In genomic region chr9:126587187-126588185, GRCh38 we compare ENCODE assay signal across 11 cellular contexts. TPM values are rescaled to one million over a fixed set of nuclear protein-coding genes. Genes with fewer than 3 reads are reported as not detected.
DNase-seq lines count a peak whose midpoint lies in the region; ATAC-seq and TF ChIP-seq lines count a peak whose summit lies in the region.
"Had no signal": no experiment of that assay in that cellular context is flagged by ENCODE, and none has a peak within 500 bp of the region (broad histone marks: within the 10 kb centered on the region; RNA-seq: fewer than 3 reads in every experiment).

No MANE protein-coding gene starts in this region.

- peak overlapping the region in 1 of 2 donors; percentile 36 for H3K9ac ChIP-seq in stomach smooth muscle (ENCODE audit: low read length in 2 of 2)

- H3K27ac ChIP-seq in mesodermal cell (ENCODE audit: low read depth, low read length, severe bottlenecking) (peak overlapping the region; percentile 91), stomach smooth muscle (ENCODE audit: low read length) (peak overlapping the region; percentile 31)

- DNase-seq in DMS53 (lab: John Stamatoyannopoulos, UW): peak; percentile 26
- DNase-seq in DMS53 treated with DMSO at 0.1 percent for 48 hours (lab: John Stamatoyannopoulos, UW; ENCODE audit: unreplicated experiment): no peak
- peak; percentile 57 for DNase-seq in foreskin melanocyte
- no peak for DNase-seq in GM10266 (ENCODE audit: extremely low spot score)
- DNase-seq: 8988T, HFFc6, NCI-H1092 had no signal

- WGBS in mesodermal cell (ENCODE audit: insufficient coverage in 2 of 2), 2 experiments: 75 to 81% methylated on average over 14 of the region's 20 CpGs

- ATAC-seq in GM19328 (IDR thresholded peaks at IDR 0.05; ENCODE audit: unreplicated experiment) (no peak), HG02870 (IDR thresholded peaks at IDR 0.05; ENCODE audit: unreplicated experiment) (no peak)

- no peaks in the 10 kb centered on the region for H3K36me3 ChIP-seq in mesodermal cell (ENCODE audit: control insufficient read depth, insufficient read depth, low read length)
- H3K36me3 ChIP-seq in stomach smooth muscle (ENCODE audit: control insufficient read depth in 2 of 2, insufficient read depth in 2 of 2, low read length in 2 of 2): no peaks in the 10 kb centered on the region

- H3K4me3 ChIP-seq in mesodermal cell (ENCODE audit: extremely low read depth, insufficient read depth, low read length, poor library complexity, severe bottlenecking) (no peak overlapping the region), stomach smooth muscle (ENCODE audit: low read length in 2 of 2) (peak overlapping the region in 1 of 2 donors; percentile 22)

- H3K9me3 ChIP-seq in mesodermal cell (ENCODE audit: control insufficient read depth, low read length) (no peaks in the 10 kb centered on the region), stomach smooth muscle (ENCODE audit: control insufficient read depth in 2 of 2, low read length in 2 of 2) (no peaks in the 10 kb centered on the region)

- H3K27me3 ChIP-seq in stomach smooth muscle (ENCODE audit: control insufficient read depth in 1 of 2, insufficient read depth in 2 of 2, low read length in 2 of 2): peaks cover 0 to 4% of the 10 kb centered on the region in 2 donors

- no peak for TF ChIP-seq CTCF in GM10266 (IDR thresholded peaks at IDR 0.05; ENCODE audit: control insufficient read depth, insufficient read depth, low read depth, missing control alignments)

- peaks cover 14% of the 10 kb centered on the region for H3K4me1 ChIP-seq in mesodermal cell (ENCODE audit: control insufficient read depth, insufficient read depth, low read length, poor library complexity, severe bottlenecking)
- H3K4me1 ChIP-seq in stomach smooth muscle (ENCODE audit: control insufficient read depth, insufficient read depth, low read length): peaks cover 15% of the 10 kb centered on the region

RNA-seq across cellular contexts. Expression of gene LMX1B, which starts 26.2 kb away (rescaled TPM):
- polyA plus RNA-seq in mesodermal cell (2013, experiment 1 of 2): 1.7 TPM
- 1.4 TPM for polyA plus RNA-seq in mesodermal cell (2013, experiment 2 of 2)

Comparison
In these comparisons a context has a peak if more than half of its experiments do, and no peak if none do; other contexts are left out.
1. DNase-seq: peak in DMS53 (single experiment) and foreskin melanocyte (single experiment); none in DMS53 treated with DMSO at 0.1 percent for 48 hours (single experiment) and GM10266 (single experiment).